In genomic region chr10:1011696-1012095, GRCh38 we compare ENCODE assay signal across 19 cellular contexts. TPM values are rescaled to one million over a fixed set of nuclear protein-coding genes. Genes with fewer than 3 reads are reported as not detected.
DNase-seq lines count a peak whose midpoint lies in the region; ATAC-seq and TF ChIP-seq lines count a peak whose summit lies in the region.
"Had no signal": no experiment of that assay in that cellular context is flagged by ENCODE, and none has a peak within 500 bp of the region (broad histone marks: within the 10 kb centered on the region; RNA-seq: fewer than 3 reads in every experiment).

No MANE protein-coding gene starts in this region.

- in situ Hi-C loops in mammary epithelial cell (cut with MboI; ENCODE audit: low sequenced_read_pairs in 2 of 2): no loop called here

- peaks cover 49% of the 10 kb centered on the region for H3K36me3 ChIP-seq in mammary epithelial cell (ENCODE audit: insufficient read depth, low read length)

- POLR2A ChIA-PET in MCF 10A (lab: Yijun Ruan, JAX): interaction anchor here (0.7 to 1.5 kb wide), 2 partner anchors 11 to 25 kb away, joined by 4 read pairs; no protein-coding TSS in a partner anchor

- ATAC-seq in left lobe of liver: no peak
- ATAC-seq in GM21515 (IDR thresholded peaks at IDR 0.05; ENCODE audit: unreplicated experiment): no peak
- ATAC-seq: Right ventricle myocardium inferior had no signal

- no peak for TF ChIP-seq CTCF in MCF 10A (IDR thresholded peaks at IDR 0.05; ENCODE audit: unreplicated experiment)
- no peak for TF ChIP-seq CTCF in mammary epithelial cell (conservative IDR thresholded peaks at IDR 0.05 in 1 of 2, IDR thresholded peaks at IDR 0.05 in 1 of 2; ENCODE audit: extremely low read depth in 1 of 2, insufficient read depth in 1 of 2, low read depth in 1 of 2, low read length in 2 of 2)

- no peaks in the 10 kb centered on the region for H3K9me3 Mint-ChIP-seq in MCF 10A (ENCODE audit: unreplicated experiment)
- H3K9me3 Mint-ChIP-seq in activated T-helper 1 cell treated with anti-CD3 and anti-CD28 coated beads, Interleukin-12 subunit alpha, Interleukin-12 subunit beta, Interleukin-2, Interleukin-4 antibody, amounts not matched to agents 30 ng/mL and 10 ng/mL and 1 ng/mL, durations not matched to agents 14 hours and 24 hours and 36 hours: peaks cover 15% of the 10 kb centered on the region
- H3K9me3 Mint-ChIP-seq: CD4-positive, alpha-beta memory T cell had no signal

- peaks cover 51% of the 10 kb centered on the region for H3K79me2 ChIP-seq in mammary epithelial cell (ENCODE audit: insufficient read depth, low read length)

- CTCF ChIA-PET in MCF 10A (lab: Yijun Ruan, JAX) (no interaction called here), mammary epithelial cell (lab: Charles Lee; ENCODE audit: low non-redundant PET) (no interaction called here)

- no peak overlapping the region for H3K4me3 Mint-ChIP-seq in MCF 10A (ENCODE audit: unreplicated experiment)
- no peak overlapping the region for H3K4me3 Mint-ChIP-seq in activated T-helper 1 cell treated with anti-CD3 and anti-CD28 coated beads, Interleukin-12 subunit alpha, Interleukin-12 subunit beta, Interleukin-2, Interleukin-4 antibody, amounts not matched to agents 30 ng/mL and 10 ng/mL and 1 ng/mL, durations not matched to agents 14 hours and 24 hours and 36 hours
- H3K4me3 Mint-ChIP-seq: CD4-positive, alpha-beta memory T cell had no signal

- dilution Hi-C loops in mammary epithelial cell (cut with HindIII; ENCODE audit: low sequenced_read_pairs): no loop called here

- peaks cover 100% of the 10 kb centered on the region for H3K36me3 Mint-ChIP-seq in MCF 10A (ENCODE audit: insufficient read depth, unreplicated experiment)
- peaks cover 76% of the 10 kb centered on the region for H3K36me3 Mint-ChIP-seq in activated T-helper 1 cell treated with anti-CD3 and anti-CD28 coated beads, Interleukin-12 subunit alpha, Interleukin-12 subunit beta, Interleukin-2, Interleukin-4 antibody, amounts not matched to agents 30 ng/mL and 10 ng/mL and 1 ng/mL, durations not matched to agents 14 hours and 24 hours and 36 hours (ENCODE audit: low read depth)

- H3K4me1 ChIP-seq in mammary epithelial cell (ENCODE audit: insufficient read depth, low read length): no peaks in the 10 kb centered on the region
- H3K4me1 ChIP-seq: A549 had no signal

- WGBS in mammary epithelial cell (ENCODE audit: low coverage, missing lambda C conversion rate): 89% methylated on average over 9 of the region's 16 CpGs

- no peaks in the 10 kb centered on the region for H3K27me3 Mint-ChIP-seq in MCF 10A (ENCODE audit: insufficient read depth, unreplicated experiment)
- H3K27me3 Mint-ChIP-seq in activated T-helper 1 cell treated with anti-CD3 and anti-CD28 coated beads, Interleukin-12 subunit alpha, Interleukin-12 subunit beta, Interleukin-2, Interleukin-4 antibody, amounts not matched to agents 30 ng/mL and 10 ng/mL and 1 ng/mL, durations not matched to agents 14 hours and 24 hours and 36 hours (ENCODE audit: insufficient read depth): no peaks in the 10 kb centered on the region
- H3K27me3 Mint-ChIP-seq: CD4-positive, alpha-beta memory T cell had no signal

- BruUV-seq in MCF 10A (replicated peaks; lab: Mats Ljungman, UMichigan) (no TSS peak), mammary epithelial cell (replicated peaks; lab: Mats Ljungman, UMichigan) (no TSS peak)

- H2AFZ ChIP-seq in mammary epithelial cell (ENCODE audit: low read depth, low read length): no peak overlapping the region

- H3K4me3 ChIP-seq in mammary epithelial cell (replicated peaks in 1 of 3; ENCODE audit: insufficient read depth in 1 of 3, low read depth in 2 of 3, low read length in 3 of 3): no peak overlapping the region
- H3K4me3 ChIP-seq: A549 had no signal

- H3K27ac ChIP-seq in mammary epithelial cell (ENCODE audit: insufficient read depth, low read depth, low read length): no peak overlapping the region
- H3K27ac ChIP-seq: A549 had no signal

- H3K4me1 Mint-ChIP-seq in MCF 10A (ENCODE audit: insufficient read depth, unreplicated experiment): no peaks in the 10 kb centered on the region
- H3K4me1 Mint-ChIP-seq in activated T-helper 1 cell treated with anti-CD3 and anti-CD28 coated beads, Interleukin-12 subunit alpha, Interleukin-12 subunit beta, Interleukin-2, Interleukin-4 antibody, amounts not matched to agents 30 ng/mL and 10 ng/mL and 1 ng/mL, durations not matched to agents 14 hours and 24 hours and 36 hours (ENCODE audit: low read depth): peaks cover 44% of the 10 kb centered on the region

- H3K27me3 ChIP-seq in mammary epithelial cell (ENCODE audit: insufficient read depth, low read length): no peaks in the 10 kb centered on the region

- H3K4me2 ChIP-seq in mammary epithelial cell (ENCODE audit: insufficient read depth, low read depth, low read length): no peak overlapping the region
- H3K4me2 ChIP-seq: A549 had no signal

- H3K9ac ChIP-seq in mammary epithelial cell (ENCODE audit: insufficient read depth, low read length): no peak overlapping the region

- peak overlapping the region; percentile 54 for H3K27ac Mint-ChIP-seq in MCF 10A (ENCODE audit: low read depth, unreplicated experiment)
- peak overlapping the region; percentile 92 for H3K27ac Mint-ChIP-seq in activated T-helper 1 cell treated with anti-CD3 and anti-CD28 coated beads, Interleukin-12 subunit alpha, Interleukin-12 subunit beta, Interleukin-2, Interleukin-4 antibody, amounts not matched to agents 30 ng/mL and 10 ng/mL and 1 ng/mL, durations not matched to agents 14 hours and 24 hours and 36 hours

- intact Hi-C loops in MCF 10A (cut with micrococcal nuclease) (no loop called here), mammary epithelial cell (cut with micrococcal nuclease) (no loop called here)
- intact Hi-C loops in activated T-helper 1 cell treated with anti-CD3 and anti-CD28 coated beads, Interleukin-12 subunit alpha, Interleukin-12 subunit beta, Interleukin-2, Interleukin-4 antibody, amounts not matched to agents 30 ng/mL and 10 ng/mL and 1 ng/mL, durations not matched to agents 14 hours and 24 hours and 36 hours (cut with micrococcal nuclease): no loop called here

- no peak for DNase-seq in MCF 10A (ENCODE audit: unreplicated experiment)
- DNase-seq in mammary epithelial cell: no peak
- DNase-seq in activated T-helper 1 cell treated with anti-CD3 and anti-CD28 coated beads, Interleukin-12 subunit alpha, Interleukin-12 subunit beta, Interleukin-2, Interleukin-4 antibody, amounts not matched to agents 30 ng/mL and 10 ng/mL and 1 ng/mL, durations not matched to agents 14 hours and 24 hours and 36 hours (ENCODE audit: low spot score): no peak
- peak; percentile 38 for DNase-seq in left lobe of liver (ENCODE audit: low spot score)
- no peak for DNase-seq in HK-2 (ENCODE audit: unreplicated experiment)
- no peak for DNase-seq in DMS79 treated with DMSO at 0.1 percent for 48 hours (lab: John Stamatoyannopoulos, UW)
- DNase-seq: CD4-positive, alpha-beta memory T cell; KBM-7; NCI-H1105 treated with DMSO at 0.1 percent for 48 hours; NCI-H1694; NCI-H2081 treated with DMSO at 0.1 percent for 48 hours; NK-92 treated with Interleukin-12 subunit alpha and Interleukin-12 subunit beta, amount 100 ng/mL, for 24 hours had no signal

- H4K20me1 ChIP-seq in mammary epithelial cell (ENCODE audit: insufficient read depth, low read length): peaks cover 2% of the 10 kb centered on the region

- no peaks in the 10 kb centered on the region for H3K9me3 ChIP-seq in mammary epithelial cell (replicated peaks; ENCODE audit: insufficient read depth, low read length)
- H3K9me3 ChIP-seq: A549 had no signal

RNA-seq across cellular contexts. Expression of gene IDI2, which starts 14.0 kb away (rescaled TPM):
- total RNA-seq in MCF 10A (2022) (not detected in 2 replicates), mammary epithelial cell (not detected), left lobe of liver (not detected)
- polyA plus RNA-seq in mammary epithelial cell: not detected
- polyA minus RNA-seq in mammary epithelial cell: not detected
- total RNA-seq in activated T-helper 1 cell treated with anti-CD3 and anti-CD28 coated beads, Interleukin-12 subunit alpha, Interleukin-12 subunit beta, Interleukin-2, Interleukin-4 antibody, amounts not matched to agents 30 ng/mL and 10 ng/mL and 1 ng/mL, durations not matched to agents 14 hours and 24 hours and 36 hours: not detected in 2 replicates
- total RNA-seq: CD4-positive, alpha-beta memory T cell; H4; NCI-H460; OCI-LY7 had no signal
- polyA plus RNA-seq: A549; BJ; CD4-positive, alpha-beta memory T cell had no signal

RNA-seq across cellular contexts. Expression of gene GTPBP4, which starts 23.5 kb away (rescaled TPM):
- 138 and 142 TPM in 2 replicates for total RNA-seq in MCF 10A (2022)
- 100 to 1,000 TPM in 1 of 2 donors, 10 to 100 TPM in 1; 31.0 to 114 TPM for total RNA-seq in mammary epithelial cell
- polyA plus RNA-seq in mammary epithelial cell: 33.8 TPM
- polyA minus RNA-seq in mammary epithelial cell: 36.4 TPM
- 193 and 202 TPM in 2 replicates for total RNA-seq in activated T-helper 1 cell treated with anti-CD3 and anti-CD28 coated beads, Interleukin-12 subunit alpha, Interleukin-12 subunit beta, Interleukin-2, Interleukin-4 antibody, amounts not matched to agents 30 ng/mL and 10 ng/mL and 1 ng/mL, durations not matched to agents 14 hours and 24 hours and 36 hours
- total RNA-seq in left lobe of liver: 9.3 TPM

RNA-seq across cellular contexts. Expression of gene IDI1, which starts 37.2 kb away (rescaled TPM):
- total RNA-seq in MCF 10A (2022) (22.2 and 25.1 TPM in 2 replicates), mammary epithelial cell (10 to 100 TPM; 54.2 to 80.3 TPM), left lobe of liver (22.7 TPM)
- 88.3 TPM for polyA plus RNA-seq in mammary epithelial cell
- polyA minus RNA-seq in mammary epithelial cell: 62.7 TPM
- 76.0 and 78.9 TPM in 2 replicates for total RNA-seq in activated T-helper 1 cell treated with anti-CD3 and anti-CD28 coated beads, Interleukin-12 subunit alpha, Interleukin-12 subunit beta, Interleukin-2, Interleukin-4 antibody, amounts not matched to agents 30 ng/mL and 10 ng/mL and 1 ng/mL, durations not matched to agents 14 hours and 24 hours and 36 hours

RNA-seq across cellular contexts. Expression of gene WDR37, which starts 44.5 kb away (rescaled TPM):
- total RNA-seq in MCF 10A (2022) (14.2 and 18.2 TPM in 2 replicates), mammary epithelial cell (10 to 100 TPM; 17.3 to 25.0 TPM), left lobe of liver (8.5 TPM)
- 15.6 TPM for polyA plus RNA-seq in mammary epithelial cell
- 18.0 TPM for polyA minus RNA-seq in mammary epithelial cell
- total RNA-seq in activated T-helper 1 cell treated with anti-CD3 and anti-CD28 coated beads, Interleukin-12 subunit alpha, Interleukin-12 subunit beta, Interleukin-2, Interleukin-4 antibody, amounts not matched to agents 30 ng/mL and 10 ng/mL and 1 ng/mL, durations not matched to agents 14 hours and 24 hours and 36 hours: 19.9 and 21.1 TPM in 2 replicates
